9 cellular contexts compared by ENCODE assay signal in the genomic region with DNA sequence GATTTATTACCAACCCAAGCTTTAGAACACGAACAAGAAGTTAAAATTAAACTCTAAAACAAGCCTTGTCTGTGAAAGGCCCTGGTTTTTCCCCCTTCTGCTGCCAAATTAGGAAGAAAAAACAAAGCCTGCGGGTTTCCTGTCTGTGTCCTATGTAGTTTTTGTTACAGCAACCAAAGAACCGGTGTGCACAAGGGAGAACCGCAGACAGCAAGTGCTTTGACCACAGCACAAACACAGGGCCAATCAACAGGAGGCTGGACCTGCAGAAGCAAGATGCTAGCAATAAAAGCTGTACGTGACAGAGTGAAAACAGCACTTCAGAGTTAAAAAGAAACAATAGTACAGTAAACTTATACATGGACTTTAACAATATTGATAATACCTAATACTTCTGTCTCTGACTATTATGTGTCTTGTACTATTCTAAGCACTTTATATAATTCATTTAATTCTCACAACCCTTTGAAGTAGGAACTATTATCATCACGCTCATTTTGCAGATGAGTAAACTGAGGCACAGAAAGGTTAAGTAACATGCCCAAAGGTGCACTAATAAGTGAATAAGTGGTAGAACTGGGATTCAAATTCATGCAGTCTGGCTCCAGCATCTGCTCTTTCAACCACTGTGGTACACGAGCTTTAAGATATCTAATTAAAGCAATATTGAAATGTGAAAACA.
DNase-seq lines count a peak whose midpoint lies in the region; ATAC-seq and TF ChIP-seq lines count a peak whose summit lies in the region.
"Had no signal": no experiment of that assay in that cellular context is flagged by ENCODE, and none has a peak within 500 bp of the region (broad histone marks: within the 10 kb centered on the region; RNA-seq: fewer than 3 reads in every experiment).

No MANE protein-coding gene starts in this region.

- BruUV-seq in PC-3 (replicated peaks; lab: Mats Ljungman, UMichigan), result no TSS peak

- H3K9me2 ChIP-seq in PC-3 (replicated peaks; ENCODE audit: low read length), result no peaks in the 10 kb centered on the region

- no peak overlapping the region for H2AFZ ChIP-seq in PC-3 (ENCODE audit: low read length)

- peaks cover 73% of the 10 kb centered on the region for H3K4me1 ChIP-seq in PC-3 (ENCODE audit: insufficient read depth, low read length)

- peak overlapping the region; percentile 99 for H3K27ac ChIP-seq in PC-3 (ENCODE audit: low read length)
- H3K27ac ChIP-seq: C4-2B had no signal

- peak; percentile 63 for DNase-seq in NK-92 treated with Interleukin-12 subunit alpha and Interleukin-12 subunit beta, amount 100 ng/mL, for 24 hours (lab: John Stamatoyannopoulos, UW)
- DNase-seq in NK-92 (lab: John Stamatoyannopoulos, UW; ENCODE audit: unreplicated experiment), result no peak
- DNase-seq in PC-3, result peak; percentile 61
- peak; percentile 61 for DNase-seq in activated naive CD8-positive, alpha-beta T cell treated with anti-CD3 and anti-CD28 coated beads, Interleukin-2, amount 10 ng/mL, durations not matched to agents 7 days and 5 days
- peak; percentile 97 for DNase-seq in iris pigment epithelial cell (ENCODE audit: low read depth)
- peak; percentile 77 for DNase-seq in stimulated activated naive B cell treated with anti-CD40 and anti-IgM and Interleukin-4, amounts not matched to agents 10 μg/mL and 1 μg/mL and 100 μg/mL, for 72 hours
- DNase-seq in HuH-7 (ENCODE audit: low spot score), result no peak

- H3K27me3 ChIP-seq in PC-3 (ENCODE audit: low read length), result no peaks in the 10 kb centered on the region

- H3K4me3 Mint-ChIP-seq in activated naive CD8-positive, alpha-beta T cell treated with anti-CD3 and anti-CD28 coated beads, Interleukin-2, amount 10 ng/mL, durations not matched to agents 7 days and 5 days, result peak overlapping the region; percentile 74
- peak overlapping the region; percentile 75 to 80 for H3K4me3 Mint-ChIP-seq in stimulated activated naive B cell treated with anti-CD40 and anti-IgM and Interleukin-4, amounts not matched to agents 10 μg/mL and 1 μg/mL and 100 μg/mL, for 72 hours

- no peaks in the 10 kb centered on the region for H3K27me3 Mint-ChIP-seq in activated naive CD8-positive, alpha-beta T cell treated with anti-CD3 and anti-CD28 coated beads, Interleukin-2, amount 10 ng/mL, durations not matched to agents 7 days and 5 days
- no peaks in the 10 kb centered on the region for H3K27me3 Mint-ChIP-seq in stimulated activated naive B cell treated with anti-CD40 and anti-IgM and Interleukin-4, amounts not matched to agents 10 μg/mL and 1 μg/mL and 100 μg/mL, for 72 hours

- intact Hi-C loops in PC-3 (cut with micrococcal nuclease), result loop anchor here (1.0 to 5.0 kb wide), 6 partner anchors 10 to 188 kb away; no protein-coding TSS in a partner anchor

- H3K9ac ChIP-seq in PC-3 (ENCODE audit: low read length), result peak overlapping the region; percentile 86

- POLR2A ChIA-PET in PC-3 (lab: Charles Lee; ENCODE audit: unreplicated experiment), result interaction anchor here (0.5 to 1.5 kb wide), 5 partner anchors 22 to 69 kb away, joined by 3 to 45 read pairs (median 7); a partner anchor contains a TSS
- POLR2A ChIA-PET in activated naive CD8-positive, alpha-beta T cell treated with anti-CD3 and anti-CD28 coated beads, Interleukin-2, amount 10 ng/mL, durations not matched to agents 7 days and 5 days (lab: Charles Lee), result interaction anchor here (0.6 to 5.5 kb wide), 13 partner anchors 9 to 609 kb away, joined by 3 to 127 read pairs (median 4); a partner anchor contains a TSS

- H3F3A ChIP-seq in PC-3 (ENCODE audit: low read length, unreplicated experiment), result peaks cover 23% of the 10 kb centered on the region

- peak overlapping the region; percentile 14; the same call in 1 of the 2 replicates for H3K4me3 ChIP-seq in PC-3 (ENCODE audit: low read length)

- CTCF ChIA-PET in PC-3 (lab: Charles Lee), result interaction anchor here (0.6 to 1.7 kb wide), 4 partner anchors 51 to 115 kb away, joined by 3 to 13 read pairs (median 11); a partner anchor contains a TSS

- ATAC-seq in HG02870 (IDR thresholded peaks at IDR 0.05; ENCODE audit: unreplicated experiment), result peak; percentile 59
- peak; percentile 3; the same call in 1 of the 2 replicates for ATAC-seq in PC-3
- ATAC-seq in activated naive CD8-positive, alpha-beta T cell treated with anti-CD3 and anti-CD28 coated beads, Interleukin-2, amount 10 ng/mL, durations not matched to agents 7 days and 5 days (ENCODE audit: low read depth), result peak; percentile 38
- ATAC-seq in stimulated activated naive B cell treated with anti-CD40 and anti-IgM and Interleukin-4, amounts not matched to agents 10 μg/mL and 1 μg/mL and 100 μg/mL, for 72 hours (replicated peaks), result peak; percentile 65 to 74

- peaks cover 16% of the 10 kb centered on the region for H3K36me3 ChIP-seq in PC-3 (ENCODE audit: low read depth, low read length)

- H3K27ac Mint-ChIP-seq in activated naive CD8-positive, alpha-beta T cell treated with anti-CD3 and anti-CD28 coated beads, Interleukin-2, amount 10 ng/mL, durations not matched to agents 7 days and 5 days, result peak overlapping the region; percentile 85
- peak overlapping the region; percentile 98 for H3K27ac Mint-ChIP-seq in stimulated activated naive B cell treated with anti-CD40 and anti-IgM and Interleukin-4, amounts not matched to agents 10 μg/mL and 1 μg/mL and 100 μg/mL, for 72 hours

- no peaks in the 10 kb centered on the region for H4K20me1 ChIP-seq in PC-3 (ENCODE audit: low read length)

- H3K4me2 ChIP-seq in PC-3 (ENCODE audit: low read length), result peak overlapping the region; percentile 75

- no peaks in the 10 kb centered on the region for H3K9me3 ChIP-seq in PC-3 (ENCODE audit: low read length)

- no peaks in the 10 kb centered on the region for H3K9me3 Mint-ChIP-seq in activated naive CD8-positive, alpha-beta T cell treated with anti-CD3 and anti-CD28 coated beads, Interleukin-2, amount 10 ng/mL, durations not matched to agents 7 days and 5 days
- peaks cover 0 to 3% of the 10 kb centered on the region in 2 donors for H3K9me3 Mint-ChIP-seq in stimulated activated naive B cell treated with anti-CD40 and anti-IgM and Interleukin-4, amounts not matched to agents 10 μg/mL and 1 μg/mL and 100 μg/mL, for 72 hours

- TF ChIP-seq CTCF in PC-3 (conservative IDR thresholded peaks at IDR 0.05; ENCODE audit: low read depth, low read length), result no peak

- peaks cover 58% of the 10 kb centered on the region for H3K79me2 ChIP-seq in PC-3 (ENCODE audit: low read length)

- peaks cover 24% of the 10 kb centered on the region for H3K36me3 Mint-ChIP-seq in activated naive CD8-positive, alpha-beta T cell treated with anti-CD3 and anti-CD28 coated beads, Interleukin-2, amount 10 ng/mL, durations not matched to agents 7 days and 5 days
- peaks cover 30 to 47% of the 10 kb centered on the region in 2 donors for H3K36me3 Mint-ChIP-seq in stimulated activated naive B cell treated with anti-CD40 and anti-IgM and Interleukin-4, amounts not matched to agents 10 μg/mL and 1 μg/mL and 100 μg/mL, for 72 hours

- H3K4me1 Mint-ChIP-seq in activated naive CD8-positive, alpha-beta T cell treated with anti-CD3 and anti-CD28 coated beads, Interleukin-2, amount 10 ng/mL, durations not matched to agents 7 days and 5 days, result peaks cover 83% of the 10 kb centered on the region
- peaks cover 58 to 89% of the 10 kb centered on the region in 2 donors for H3K4me1 Mint-ChIP-seq in stimulated activated naive B cell treated with anti-CD40 and anti-IgM and Interleukin-4, amounts not matched to agents 10 μg/mL and 1 μg/mL and 100 μg/mL, for 72 hours

Comparison
In these comparisons a context has a peak if more than half of its experiments do, and no peak if none do; other contexts are left out.
1. DNase-seq: peak in NK-92 treated with Interleukin-12 subunit alpha and Interleukin-12 subunit beta, amount 100 ng/mL, for 24 hours (single experiment), PC-3 (single experiment), activated naive CD8-positive, alpha-beta T cell treated with anti-CD3 and anti-CD28 coated beads, Interleukin-2, amount 10 ng/mL, durations not matched to agents 7 days and 5 days (single experiment), iris pigment epithelial cell (single experiment) and stimulated activated naive B cell treated with anti-CD40 and anti-IgM and Interleukin-4, amounts not matched to agents 10 μg/mL and 1 μg/mL and 100 μg/mL, for 72 hours (single experiment); none in NK-92 (single experiment) and HuH-7 (single experiment).
2. ATAC-seq: peak in every context shown above with its lines; median percentile 70 in stimulated activated naive B cell treated with anti-CD40 and anti-IgM and Interleukin-4, amounts not matched to agents 10 μg/mL and 1 μg/mL and 100 μg/mL, for 72 hours; 59 in HG02870; 38 in activated naive CD8-positive, alpha-beta T cell treated with anti-CD3 and anti-CD28 coated beads, Interleukin-2, amount 10 ng/mL, durations not matched to agents 7 days and 5 days; 3 in PC-3.